8 cellular contexts compared by ENCODE assay signal in the genomic region with DNA sequence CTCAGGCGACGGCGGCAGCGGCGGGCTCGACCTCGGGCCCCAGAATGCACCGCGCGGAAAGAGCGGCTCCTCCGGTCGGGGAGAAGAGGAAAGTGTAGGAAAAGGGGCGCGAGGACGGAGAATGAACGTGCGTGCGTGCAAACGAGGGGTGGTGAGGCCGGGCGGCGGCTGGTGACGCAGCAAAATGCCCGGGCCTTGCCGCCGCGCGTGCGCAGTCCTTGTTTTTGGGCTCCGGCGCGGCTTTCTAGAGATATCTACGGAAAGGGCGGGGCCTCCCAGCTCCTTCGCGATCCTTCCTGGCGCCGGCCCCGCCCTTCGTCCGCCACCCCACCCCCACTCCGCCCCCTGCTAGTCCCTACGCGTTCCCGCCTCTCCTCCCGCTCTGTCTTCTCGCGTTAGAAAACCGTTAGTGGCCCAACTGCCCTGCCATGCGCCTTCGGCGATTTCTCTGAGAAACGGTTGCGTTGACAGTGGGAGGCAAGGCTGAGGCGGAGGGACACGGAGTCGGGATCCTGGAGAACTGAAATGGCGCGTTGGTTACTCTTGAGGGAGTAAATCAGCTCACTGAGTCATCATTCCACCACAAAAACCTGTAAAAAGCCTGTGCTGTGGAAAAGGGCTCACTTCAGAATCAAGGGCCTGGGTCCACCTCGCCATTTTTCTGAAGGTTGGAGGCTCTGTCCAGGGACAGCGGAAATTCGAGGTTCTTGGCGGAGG. TPM values are rescaled to one million over a fixed set of nuclear protein-coding genes. Genes with fewer than 3 reads are reported as not detected.
DNase-seq lines count a peak whose midpoint lies in the region; ATAC-seq, FAIRE-seq and TF ChIP-seq lines count a peak whose summit lies in the region.

A gene with protein sequence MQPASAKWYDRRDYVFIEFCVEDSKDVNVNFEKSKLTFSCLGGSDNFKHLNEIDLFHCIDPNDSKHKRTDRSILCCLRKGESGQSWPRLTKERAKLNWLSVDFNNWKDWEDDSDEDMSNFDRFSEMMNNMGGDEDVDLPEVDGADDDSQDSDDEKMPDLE (minus strand): TSS at position 156 of the 717 bp plus-strand sequence. CDS start 285 bp downstream, outside the sequence.

- H3K4me3 ChIP-seq in OCI-LY7 (ENCODE audit: low read depth, low read length, poor library complexity, severe bottlenecking) (peak within 1 kb of the TSS; percentile 94), mononuclear cell (ENCODE audit: low read length) (peak within 1 kb of the TSS; percentile 100)

- no TSS peak for BruUV-seq in OCI-LY7 (replicated peaks; lab: Mats Ljungman, UMichigan)

- peak within 1 kb of the TSS; percentile 36 for H2AFZ ChIP-seq in OCI-LY7 (ENCODE audit: low read length)

- FAIRE-seq in D721Med (lab: Jason Lieb, UNC): no peak

- DNase-seq in D721Med (ENCODE audit: insufficient read length, low spot score): peak; percentile 64
- peak; percentile 89 for DNase-seq in HuH-7.5 (ENCODE audit: low spot score)
- peak; percentile 98 for DNase-seq in OCI-LY7 (ENCODE audit: low spot score)
- peak; percentile 97 for DNase-seq in activated T-cell treated with anti-CD3 and anti-CD28 coated beads for 1 hour (ENCODE audit: low read depth)
- peak; percentile 96 for DNase-seq in epidermal melanocyte (ENCODE audit: insufficient read length, low spot score)
- peak; percentile 95 for DNase-seq in stimulated activated CD8-positive, alpha-beta memory T cell treated with anti-CD3 and anti-CD28 coated beads, Interleukin-4, amount 100 ng/mL, for 1 hour (ENCODE audit: low read depth in 2 of 2, low spot score in 1 of 2)

- H3K79me2 ChIP-seq in OCI-LY7 (ENCODE audit: insufficient read depth, low read depth, low read length): peaks cover 55% of the 10 kb centered on the region

- no peaks in the 10 kb centered on the region for H3K9me2 ChIP-seq in OCI-LY7 (ENCODE audit: insufficient read depth, low read length)

- no peaks in the 10 kb centered on the region for H3K27me3 ChIP-seq in mononuclear cell (ENCODE audit: insufficient read depth, low read length)

- CTCF ChIA-PET in OCI-LY7 (lab: Charles Lee; ENCODE audit: unreplicated experiment): interaction anchor here (0.6 to 1.1 kb wide), 2 partner anchors 37 to 531 kb away, joined by 3 to 4 read pairs; no protein-coding TSS in a partner anchor

- peak; percentile 55 for ATAC-seq in GM21526 (IDR thresholded peaks at IDR 0.05; ENCODE audit: low FRiP score, unreplicated experiment)

- peaks cover 34% of the 10 kb centered on the region for H3K4me1 ChIP-seq in OCI-LY7 (ENCODE audit: insufficient read depth, low read length, poor library complexity, severe bottlenecking)
- peaks cover 54% of the 10 kb centered on the region for H3K4me1 ChIP-seq in mononuclear cell (ENCODE audit: insufficient read depth, low read length)

- H3K27ac ChIP-seq in OCI-LY7 (ENCODE audit: low read depth, low read length, poor library complexity, severe bottlenecking): peak within 1 kb of the TSS; percentile 91

- POLR2A ChIA-PET in OCI-LY7 (lab: Charles Lee): interaction anchor here (0.6 to 2.8 kb wide), 12 partner anchors 12 to 65 kb away, joined by 3 to 11 read pairs (median 4); partner anchors contain the start of genes NACA and PRIM1

- H3K9me3 ChIP-seq in OCI-LY7 (ENCODE audit: low read length) (no peaks in the 10 kb centered on the region), mononuclear cell (ENCODE audit: low read depth, low read length) (no peaks in the 10 kb centered on the region)

- peak within 1 kb of the TSS; percentile 89 for H3K4me2 ChIP-seq in OCI-LY7 (ENCODE audit: low read length)

- intact Hi-C loops in OCI-LY7 (cut with micrococcal nuclease; ENCODE audit: unreplicated experiment): loop anchor here (1.0 to 5.0 kb wide), 6 partner anchors 37 to 761 kb away; partner anchors contain the start of genes NAB2, NACA and PYM1

- peaks cover 22% of the 10 kb centered on the region; the same call in 1 of the 2 replicates for H4K20me1 ChIP-seq in OCI-LY7 (ENCODE audit: insufficient read depth, low read length)

- TF ChIP-seq CTCF in D721Med (IDR thresholded peaks at IDR 0.05; ENCODE audit: insufficient read depth, missing control alignments) (no peak), OCI-LY7 (conservative IDR thresholded peaks at IDR 0.05; ENCODE audit: low read length) (no peak)

- H3K36me3 ChIP-seq in OCI-LY7 (ENCODE audit: insufficient read depth, low read length): peaks cover 41% of the 10 kb centered on the region

RNA-seq across cellular contexts. Expression of the gene that starts here (rescaled TPM):
- 77.3 and 91.2 TPM in 2 replicates for total RNA-seq in OCI-LY7 (2014; rRNA removed; shearing (Covaris generic))
- 231 and 269 TPM in 2 replicates for total RNA-seq in OCI-LY7 (2022)
- 78.4 TPM for total RNA-seq in mononuclear cell

Comparison
In these comparisons a context has a peak if more than half of its experiments do, and no peak if none do; other contexts are left out.
1. Peak in every context shown above with its lines: DNase-seq, ATAC-seq, H3K4me3 ChIP-seq and H3K27ac ChIP-seq.